In the genomic region with DNA sequence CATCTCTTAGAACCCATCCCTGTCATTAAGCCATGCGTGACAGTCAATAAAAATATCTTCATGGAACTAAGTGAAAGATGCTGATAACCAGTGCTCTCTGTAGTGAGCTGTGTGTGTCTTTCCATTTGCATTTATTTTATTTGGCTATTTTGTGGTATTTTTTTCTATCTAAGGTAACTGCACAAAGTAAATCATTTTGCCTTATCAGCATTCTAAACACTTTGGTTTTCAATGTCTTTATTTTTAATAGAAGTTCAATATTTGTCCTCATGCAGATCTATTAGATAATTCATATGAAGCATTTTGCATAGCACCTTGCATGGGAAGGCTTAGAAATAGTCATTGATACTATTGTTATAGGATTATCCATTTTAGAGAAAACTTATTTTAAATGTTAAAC, we compare ENCODE assay signal across 33 cellular contexts.
"Had no signal": no experiment of that assay in that cellular context is flagged by ENCODE, and none has a peak within 500 bp of the region (broad histone marks: within the 10 kb centered on the region; RNA-seq: fewer than 3 reads in every experiment).

No MANE protein-coding gene starts in this region.

- H3K4me1 ChIP-seq: breast epithelium had no signal

- DNase-seq: activated effector memory CD4-positive, alpha-beta T cell treated with anti-CD3 and anti-CD28 coated beads, Interleukin-2, amount 50 U/mL, for 16 hours; activated effector memory CD4-positive, alpha-beta T cell treated with Interleukin-2 at 50 U/mL for 16 hours; activated gamma-delta T cell; activated gamma-delta T cell treated with Interleukin-2 at 50 U/mL for 16 hours; activated naive CD4-positive, alpha-beta T cell; activated naive CD4-positive, alpha-beta T cell treated with anti-CD3 and anti-CD28 coated beads for 36 hours; activated naive CD4-positive, alpha-beta T cell treated with anti-CD3 and anti-CD28 coated beads, Interleukin-2, amount 10 ng/mL, durations not matched to agents 7 days and 5 days; activated naive CD4-positive, alpha-beta T cell treated with anti-CD3 and anti-CD28 coated beads, Interleukin-2, amount 50 U/mL, for 16 hours; activated naive CD4-positive, alpha-beta T cell treated with Interleukin-2 at 50 U/mL for 16 hours; activated naive CD8-positive, alpha-beta T cell treated with anti-CD3 and anti-CD28 coated beads for 36 hours; activated naive CD8-positive, alpha-beta T cell treated with anti-CD3 and anti-CD28 coated beads, Interleukin-2, amount 10 ng/mL, durations not matched to agents 7 days and 5 days; activated naive CD8-positive, alpha-beta T cell treated with anti-CD3 and anti-CD28 coated beads, Interleukin-2, amount 50 U/mL, for 24 hours; activated T-cell treated with anti-CD3 and anti-CD28 coated beads, Interleukin-2, amount 50 U/mL, for 24 hours; activated T-cell treated with anti-CD3 and anti-CD28 coated beads, Interleukin-2, amount 50 U/mL, for 4 hours; activated T-cell treated with anti-CD3 and anti-CD28 coated beads, Interleukin-2, amount 50 U/mL, for 48 hours; activated T-cell treated with anti-CD3 and anti-CD28 coated beads, Interleukin-2, amount 50 U/mL, for 72 hours; adrenal gland; amniotic stem cell; amygdala; anterior cingulate cortex; aorta; body of pancreas; brain microvascular endothelial cell; caudate nucleus; central memory CD4-positive, alpha-beta T cell; cerebellar nuclear complex had no signal

- H3K27me3 ChIP-seq: adrenal gland, ascending aorta, body of pancreas, brain microvascular endothelial cell, breast epithelium, cardiac muscle cell had no signal

- H3K27ac ChIP-seq: adrenal gland, ascending aorta, body of pancreas, brain microvascular endothelial cell, breast epithelium, cardiac muscle cell had no signal

- FAIRE-seq: astrocyte, bronchial epithelial cell had no signal

- ATAC-seq: activated naive CD4-positive, alpha-beta T cell treated with anti-CD3 and anti-CD28 coated beads, Interleukin-2, amount 50 U/mL, for 72 hours; activated naive CD8-positive, alpha-beta T cell treated with anti-CD3 and anti-CD28 coated beads, Interleukin-2, amount 50 U/mL, for 24 hours; activated T-cell treated with anti-CD3 and anti-CD28 coated beads, Interleukin-2, amount 50 U/mL, for 4 hours; activated T-cell treated with anti-CD3 and anti-CD28 coated beads, Interleukin-2, amount 50 U/mL, for 72 hours; activated T-helper 17 cell treated with anti-CD3 and anti-CD28 coated beads, Interleukin-2, amount 50 U/mL, for 72 hours; body of pancreas had no signal

- H3K36me3 ChIP-seq: adrenal gland, ascending aorta, brain microvascular endothelial cell, breast epithelium, cardiac muscle cell had no signal

- H3K4me3 ChIP-seq: adrenal gland, ascending aorta, body of pancreas, breast epithelium, cardiac muscle cell had no signal

- H3K9me3 ChIP-seq: adrenal gland, ascending aorta, body of pancreas, breast epithelium had no signal
